ENCODE assay signal across 1 cellular context in genomic region chr1:223001653-223002634, GRCh38.
TF ChIP-seq lines count a peak whose summit lies in the region.

No MANE protein-coding gene starts in this region.

TF ChIP-seq in WTC11, 78 proteins besides CTCF, POLR2A, EP300 and RAD21 (continued from another document):
- no peak for TF ChIP-seq ZBTB43 (CRISPR knock-in tag; IDR thresholded peaks at IDR 0.05)
- TF ChIP-seq USF2 (CRISPR knock-in tag; IDR thresholded peaks at IDR 0.05), result no peak
- TF ChIP-seq SMAD4 (CRISPR knock-in tag; IDR thresholded peaks at IDR 0.05), result no peak
- TF ChIP-seq ATF6 (CRISPR knock-in tag; IDR thresholded peaks at IDR 0.05), result no peak
